8 cellular contexts compared by ENCODE assay signal in the genomic region with DNA sequence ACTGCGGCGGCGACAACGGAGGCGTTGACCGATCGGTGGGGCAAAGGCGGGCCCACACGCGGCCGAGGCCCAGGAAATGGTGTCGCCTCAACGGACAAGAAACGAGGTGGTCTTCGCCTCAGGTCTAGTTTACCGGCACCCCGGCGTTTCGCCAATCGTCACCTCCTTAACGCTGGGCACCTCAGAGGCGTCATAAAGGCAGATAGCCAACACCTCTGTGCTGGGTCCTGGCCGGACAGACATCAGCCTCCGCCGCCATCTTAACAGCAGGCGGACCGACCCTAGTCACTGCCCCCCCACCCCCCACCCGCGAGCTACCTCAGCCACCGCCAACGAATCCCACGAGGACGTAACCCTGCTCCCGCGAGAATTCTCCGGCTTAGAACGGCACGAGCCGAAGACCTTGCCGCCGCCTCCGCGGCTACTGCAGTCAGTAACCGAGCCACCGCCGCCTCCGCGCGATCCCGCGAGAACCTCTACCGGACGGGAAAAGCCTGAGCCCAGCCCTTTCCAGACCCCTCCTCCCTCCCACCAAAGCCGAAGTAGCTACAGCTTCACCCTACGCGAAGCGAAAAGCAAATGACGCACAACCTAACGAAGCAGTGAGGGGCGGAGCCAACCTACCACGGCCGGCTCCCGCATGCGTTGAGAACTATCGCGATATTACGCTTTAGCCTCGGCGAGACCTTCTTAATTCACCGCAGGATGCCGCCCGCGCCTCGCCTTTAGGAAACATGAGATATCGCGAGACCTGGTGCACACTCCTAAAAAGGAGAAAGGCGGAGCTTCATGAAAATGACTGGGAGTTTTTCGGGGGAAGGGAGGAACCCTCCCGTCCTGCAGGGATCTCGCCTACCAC. TPM values are rescaled to one million over a fixed set of nuclear protein-coding genes. Genes with fewer than 3 reads are reported as not detected.
DNase-seq lines count a peak whose midpoint lies in the region; ATAC-seq and TF ChIP-seq lines count a peak whose summit lies in the region.

No MANE protein-coding gene starts in this region.

- intact Hi-C loops in left ventricle myocardium superior (cut with micrococcal nuclease), result no loop called here

- TF ChIP-seq CTCF in progenitor cell of endocrine pancreas (IDR thresholded peaks at IDR 0.05; ENCODE audit: unreplicated experiment), result no peak

- DNase-seq in NCI-H1694 treated with DMSO at 0.1 percent for 48 hours (lab: John Stamatoyannopoulos, UW), result peak; percentile 99
- DNase-seq in T-helper 17 cell, result peak; percentile 68 to 85 (median 76)
- peak; percentile 29 to 97 (median 87) for DNase-seq in anterior cingulate cortex (lab: John Stamatoyannopoulos, UW)
- peak; percentile 92 for DNase-seq in left ventricle myocardium superior
- peak; percentile 75 for DNase-seq in progenitor cell of endocrine pancreas (ENCODE audit: low spot score, unreplicated experiment)
- peak; percentile 94 for DNase-seq in ureter (ENCODE audit: low spot score)

- no peaks in the 10 kb centered on the region for H3K9me3 ChIP-seq in T-helper 17 cell (ENCODE audit: control insufficient read depth, low read length, poor library complexity, severe bottlenecking)

- H3K27ac Mint-ChIP-seq in T-helper 17 cell, result peak overlapping the region; percentile 96
- H3K27ac Mint-ChIP-seq in progenitor cell of endocrine pancreas, result peak overlapping the region; percentile 99

- H3K36me3 Mint-ChIP-seq in T-helper 17 cell (ENCODE audit: low read depth) (no peaks in the 10 kb centered on the region), progenitor cell of endocrine pancreas (ENCODE audit: insufficient read depth) (peaks cover 8% of the 10 kb centered on the region)

- peaks cover 12% of the 10 kb centered on the region for H3K9me3 Mint-ChIP-seq in progenitor cell of endocrine pancreas (ENCODE audit: low read depth)

- H3K4me3 Mint-ChIP-seq in T-helper 17 cell (peak overlapping the region; percentile 94), progenitor cell of endocrine pancreas (ENCODE audit: low read depth) (peak overlapping the region; percentile 88)

- peaks cover 17% of the 10 kb centered on the region for H3K4me1 Mint-ChIP-seq in T-helper 17 cell
- H3K4me1 Mint-ChIP-seq in progenitor cell of endocrine pancreas (ENCODE audit: low read depth), result peaks cover 12% of the 10 kb centered on the region

- ATAC-seq in GM18498 (IDR thresholded peaks at IDR 0.05; ENCODE audit: unreplicated experiment) (peak; percentile 73), HG02938 (IDR thresholded peaks at IDR 0.05; ENCODE audit: unreplicated experiment) (peak; percentile 58), T-helper 17 cell (peak; percentile 82), left ventricle myocardium superior (peak; percentile 87)

- no peaks in the 10 kb centered on the region for H3K27me3 Mint-ChIP-seq in T-helper 17 cell
- H3K27me3 Mint-ChIP-seq in progenitor cell of endocrine pancreas, result no peaks in the 10 kb centered on the region

RNA-seq across cellular contexts. Expression of a gene that starts 2.7 kb away (rescaled TPM):
- total RNA-seq in T-helper 17 cell, result 100 to 1,000 TPM; 211 to 214 TPM
- 119 TPM for total RNA-seq in left ventricle myocardium superior
- 280 and 298 TPM in 2 replicates for total RNA-seq in progenitor cell of endocrine pancreas
- 331 TPM for total RNA-seq in ureter

Comparison
In these comparisons a context has a peak if more than half of its experiments do, and no peak if none do; other contexts are left out.
1. Peak in every context shown above with its lines: DNase-seq and ATAC-seq.